11 cellular contexts compared by ENCODE assay signal in the genomic region with DNA sequence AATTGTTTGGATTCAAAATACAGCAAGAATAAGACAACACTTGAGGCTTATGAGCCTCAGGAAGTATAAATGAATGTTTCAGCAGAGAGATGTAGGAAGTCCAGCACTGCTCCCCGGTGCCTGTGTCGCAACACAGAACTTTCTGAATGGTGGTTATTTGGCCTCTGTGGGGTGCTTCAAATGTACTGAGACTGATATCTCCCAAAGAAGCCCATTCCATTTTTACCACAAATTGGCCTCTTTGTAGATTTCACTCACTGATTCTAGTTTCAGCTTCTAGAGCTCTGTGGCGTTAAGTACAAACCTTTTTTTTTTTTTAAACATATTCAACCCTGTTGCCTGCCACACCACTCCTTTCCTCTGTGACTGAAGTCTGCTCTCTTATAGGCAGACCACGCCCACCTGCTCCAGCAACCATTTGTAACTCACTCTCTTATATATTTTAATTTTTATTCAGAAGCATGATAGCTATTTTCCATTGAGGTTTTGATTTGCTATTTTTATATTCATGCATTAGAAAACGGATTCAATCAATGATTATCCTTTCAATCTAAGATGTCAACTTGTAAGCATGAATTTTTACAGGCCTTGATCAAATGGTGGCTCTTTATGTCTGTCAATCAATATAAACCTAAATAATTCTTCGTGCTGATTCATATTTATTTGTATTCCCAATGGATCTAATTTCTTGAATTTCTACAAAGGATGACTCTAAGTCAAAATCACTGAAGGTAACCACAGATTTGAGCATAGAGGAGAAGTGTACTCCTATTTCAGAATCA.
A peak's percentile ranks its signal among the peaks of the same experiment; 100 is the strongest.
DNase-seq lines count a peak whose midpoint lies in the region; ATAC-seq and TF ChIP-seq lines count a peak whose summit lies in the region.
"Had no signal": no experiment of that assay in that cellular context is flagged by ENCODE, and none has a peak within 500 bp of the region (broad histone marks: within the 10 kb centered on the region; RNA-seq: fewer than 3 reads in every experiment).

No MANE protein-coding gene starts in this region.

- no peaks in the 10 kb centered on the region for H4K20me1 ChIP-seq in hepatocyte (ENCODE audit: insufficient read depth, poor library complexity, severe bottlenecking)

- no peak overlapping the region for H3K4me2 ChIP-seq in hepatocyte

- WGBS in hepatocyte (ENCODE audit: low lambda C conversion rate, missing lambda C conversion rate), result 74% methylated on average over 6 of the region's 6 CpGs
- WGBS in thyroid gland, 2 donors, result 75 to 84% methylated on average over 6 of the region's 6 CpGs

- TF ChIP-seq CTCF in hepatocyte (IDR thresholded peaks at IDR 0.05; ENCODE audit: poor library complexity) (no peak), thyroid gland (IDR thresholded peaks at IDR 0.05) (no peak)

- peaks cover 3% of the 10 kb centered on the region for H3K4me1 ChIP-seq in hepatocyte (ENCODE audit: insufficient read depth)
- peaks cover 0 to 5% of the 10 kb centered on the region in 2 donors for H3K4me1 ChIP-seq in thyroid gland

- no peak overlapping the region for H2AFZ ChIP-seq in hepatocyte

- no peaks in the 10 kb centered on the region for H3K36me3 ChIP-seq in hepatocyte (replicated peaks; ENCODE audit: insufficient read depth, low read depth)
- H3K36me3 ChIP-seq in MG63, result no peaks in the 10 kb centered on the region; the same call in 1 of the 2 replicates
- peaks cover 0 to 17% of the 10 kb centered on the region in 2 donors for H3K36me3 ChIP-seq in thyroid gland

- no peak for TF ChIP-seq POLR2A in thyroid gland (IDR thresholded peaks at IDR 0.05)

- DNase-seq in posterior vena cava (ENCODE audit: low spot score), result peak; percentile 78
- DNase-seq in hepatocyte (ENCODE audit: low spot score), result no peak
- DNase-seq in activated CD4-positive, alpha-beta T cell treated with anti-CD3 and anti-CD28 coated beads, Interleukin-2, amount 50 U/mL, for 1 hour, result no peak
- DNase-seq in MG63, result no peak
- no peak for DNase-seq in thyroid gland
- DNase-seq: activated CD4-positive, alpha-beta T cell treated with anti-CD3 and anti-CD28 coated beads, Interleukin-2, amount 10 ng/mL, durations not matched to agents 24 days and 14 days; NCI-H446 treated with DMSO at 0.1 percent for 48 hours had no signal

- H3K4me3 ChIP-seq in hepatocyte (no peak overlapping the region), MG63 (no peak overlapping the region), thyroid gland (replicated peaks in 1 of 3) (no peak overlapping the region)

- ATAC-seq in GM19328 (IDR thresholded peaks at IDR 0.05; ENCODE audit: unreplicated experiment) (peak; percentile 46), HG02885 (IDR thresholded peaks at IDR 0.05; ENCODE audit: poor library complexity, unreplicated experiment) (peak; percentile 68)
- ATAC-seq: natural killer cell treated with Interleukin-12 subunit alpha and Interleukin-12 subunit beta and Interleukin-15 and Interleukin-18, amount 100 ng/mL, for 72 hours had no signal

- no peaks in the 10 kb centered on the region for H3K79me2 ChIP-seq in hepatocyte

- H3K27me3 ChIP-seq in hepatocyte, result no peaks in the 10 kb centered on the region
- no peaks in the 10 kb centered on the region for H3K27me3 ChIP-seq in MG63
- no peaks in the 10 kb centered on the region for H3K27me3 ChIP-seq in thyroid gland

- H3K9me3 ChIP-seq in hepatocyte (ENCODE audit: low read depth), result no peaks in the 10 kb centered on the region
- H3K9me3 ChIP-seq in MG63, result no peaks in the 10 kb centered on the region
- H3K9me3 ChIP-seq in thyroid gland, result no peaks in the 10 kb centered on the region

- intact Hi-C loops in posterior vena cava (cut with DNase I) (loop anchor here in 1 of 2 donors (10.0 kb wide), 1 partner anchor 1338 kb away; no protein-coding TSS in a partner anchor), thyroid gland (cut with DNase I) (loop anchor here (10.0 kb wide), 2 partner anchors 168 to 1338 kb away; no protein-coding TSS in a partner anchor)

- no peaks in the 10 kb centered on the region for H3K9me2 ChIP-seq in hepatocyte (replicated peaks; ENCODE audit: insufficient read depth)

- H3K27ac ChIP-seq in hepatocyte (no peak overlapping the region), thyroid gland (no peak overlapping the region)

TF ChIP-seq in PFSK-1, 5 proteins besides CTCF, POLR2A, EP300 and RAD21:
- TF ChIP-seq, protein P1, sequence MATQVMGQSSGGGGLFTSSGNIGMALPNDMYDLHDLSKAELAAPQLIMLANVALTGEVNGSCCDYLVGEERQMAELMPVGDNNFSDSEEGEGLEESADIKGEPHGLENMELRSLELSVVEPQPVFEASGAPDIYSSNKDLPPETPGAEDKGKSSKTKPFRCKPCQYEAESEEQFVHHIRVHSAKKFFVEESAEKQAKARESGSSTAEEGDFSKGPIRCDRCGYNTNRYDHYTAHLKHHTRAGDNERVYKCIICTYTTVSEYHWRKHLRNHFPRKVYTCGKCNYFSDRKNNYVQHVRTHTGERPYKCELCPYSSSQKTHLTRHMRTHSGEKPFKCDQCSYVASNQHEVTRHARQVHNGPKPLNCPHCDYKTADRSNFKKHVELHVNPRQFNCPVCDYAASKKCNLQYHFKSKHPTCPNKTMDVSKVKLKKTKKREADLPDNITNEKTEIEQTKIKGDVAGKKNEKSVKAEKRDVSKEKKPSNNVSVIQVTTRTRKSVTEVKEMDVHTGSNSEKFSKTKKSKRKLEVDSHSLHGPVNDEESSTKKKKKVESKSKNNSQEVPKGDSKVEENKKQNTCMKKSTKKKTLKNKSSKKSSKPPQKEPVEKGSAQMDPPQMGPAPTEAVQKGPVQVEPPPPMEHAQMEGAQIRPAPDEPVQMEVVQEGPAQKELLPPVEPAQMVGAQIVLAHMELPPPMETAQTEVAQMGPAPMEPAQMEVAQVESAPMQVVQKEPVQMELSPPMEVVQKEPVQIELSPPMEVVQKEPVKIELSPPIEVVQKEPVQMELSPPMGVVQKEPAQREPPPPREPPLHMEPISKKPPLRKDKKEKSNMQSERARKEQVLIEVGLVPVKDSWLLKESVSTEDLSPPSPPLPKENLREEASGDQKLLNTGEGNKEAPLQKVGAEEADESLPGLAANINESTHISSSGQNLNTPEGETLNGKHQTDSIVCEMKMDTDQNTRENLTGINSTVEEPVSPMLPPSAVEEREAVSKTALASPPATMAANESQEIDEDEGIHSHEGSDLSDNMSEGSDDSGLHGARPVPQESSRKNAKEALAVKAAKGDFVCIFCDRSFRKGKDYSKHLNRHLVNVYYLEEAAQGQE (IDR thresholded peaks at IDR 0.05; ENCODE audit: insufficient read depth in 1 of 2, low read depth in 2 of 2, low read length in 2 of 2), result 0 out of 4 replicates have a peak, but pooled peaks of 1 of the 2 experiments have one; percentile 61
- no peak for TF ChIP-seq FOXP2 (optimal IDR thresholded peaks at IDR 0.05; ENCODE audit: borderline replicate concordance, extremely low read depth, extremely low read length, insufficient read depth)
- peak; percentile 29; the same call in 1 of the 2 replicates for TF ChIP-seq POLR2AphosphoS5 (IDR thresholded peaks at IDR 0.05; ENCODE audit: low read depth, low read length)
- TF ChIP-seq TAF1 (IDR thresholded peaks at IDR 0.05; ENCODE audit: borderline replicate concordance, insufficient read depth, low read length), result no peak
